23 cellular contexts compared by ENCODE assay signal in genomic region chr6:122012576-122012975, GRCh38.
"Had no signal": no experiment of that assay in that cellular context is flagged by ENCODE, and none has a peak within 500 bp of the region (broad histone marks: within the 10 kb centered on the region; RNA-seq: fewer than 3 reads in every experiment).

No MANE protein-coding gene starts in this region.

- H3K27ac ChIP-seq: dorsolateral prefrontal cortex, epithelial cell of prostate, gastroesophageal sphincter, parathyroid adenoma, right lobe of liver, testis had no signal

- ATAC-seq: activated CD8-positive, alpha-beta T cell treated with anti-CD3 and anti-CD28 coated beads, Interleukin-2, amount 10 ng/mL, durations not matched to agents 7 days and 5 days; gastroesophageal sphincter; heart left ventricle; left lobe of liver; right lobe of liver; stimulated activated memory B cell treated with anti-CD40 and anti-IgM and Interleukin-4, amounts not matched to agents 10 μg/mL and 1 μg/mL and 100 μg/mL, for 72 hours had no signal

- H3K27me3 ChIP-seq: gastroesophageal sphincter, heart left ventricle, right lobe of liver, testis had no signal

- H3K4me3 ChIP-seq: dorsolateral prefrontal cortex, gastroesophageal sphincter, heart left ventricle, lung, right lobe of liver, testis had no signal

- H3K27me3 Mint-ChIP-seq: activated CD4-positive, alpha-beta T cell treated with anti-CD3 and anti-CD28 coated beads, Interleukin-2, amount 10 ng/mL, durations not matched to agents 7 days and 5 days; activated naive CD8-positive, alpha-beta T cell treated with anti-CD3 and anti-CD28 coated beads, Interleukin-2, amount 10 ng/mL, durations not matched to agents 7 days and 5 days; activated T-cell treated with anti-CD3 and anti-CD28 coated beads, Interleukin-2, amount 50 U/mL, for 24 hours; stimulated activated memory B cell treated with anti-CD40 and anti-IgM and Interleukin-4, amounts not matched to agents 10 μg/mL and 1 μg/mL and 100 μg/mL, for 72 hours; type B pancreatic cell had no signal

- H3K9me3 Mint-ChIP-seq: activated CD4-positive, alpha-beta T cell treated with anti-CD3 and anti-CD28 coated beads, Interleukin-2, amount 10 ng/mL, durations not matched to agents 7 days and 5 days; activated naive CD8-positive, alpha-beta T cell treated with anti-CD3 and anti-CD28 coated beads, Interleukin-2, amount 10 ng/mL, durations not matched to agents 7 days and 5 days; activated T-cell treated with anti-CD3 and anti-CD28 coated beads, Interleukin-2, amount 50 U/mL, for 24 hours; activated T-helper 2 cell treated with anti-CD3 and anti-CD28 coated beads, Interferon-gamma antibody, Interleukin-2, Interleukin-4, amounts not matched to agents 10 μg/mL and 5 μg/mL and 100 μg/mL, durations not matched to agents 14 hours and 24 hours and 36 hours; nephron; stimulated activated memory B cell treated with anti-CD40 and anti-IgM and Interleukin-4, amounts not matched to agents 10 μg/mL and 1 μg/mL and 100 μg/mL, for 72 hours; type B pancreatic cell had no signal

- H3K27ac Mint-ChIP-seq: activated CD4-positive, alpha-beta T cell treated with anti-CD3 and anti-CD28 coated beads, Interleukin-2, amount 10 ng/mL, durations not matched to agents 7 days and 5 days; activated CD8-positive, alpha-beta T cell treated with anti-CD3 and anti-CD28 coated beads, Interleukin-2, amount 10 ng/mL, durations not matched to agents 7 days and 5 days; activated naive CD8-positive, alpha-beta T cell treated with anti-CD3 and anti-CD28 coated beads, Interleukin-2, amount 10 ng/mL, durations not matched to agents 7 days and 5 days; activated T-cell treated with anti-CD3 and anti-CD28 coated beads, Interleukin-2, amount 50 U/mL, for 24 hours; activated T-helper 2 cell treated with anti-CD3 and anti-CD28 coated beads, Interferon-gamma antibody, Interleukin-2, Interleukin-4, amounts not matched to agents 10 μg/mL and 5 μg/mL and 100 μg/mL, durations not matched to agents 14 hours and 24 hours and 36 hours; nephron; stimulated activated memory B cell treated with anti-CD40 and anti-IgM and Interleukin-4, amounts not matched to agents 10 μg/mL and 1 μg/mL and 100 μg/mL, for 72 hours; type B pancreatic cell had no signal

- H3K36me3 ChIP-seq: gastroesophageal sphincter, heart left ventricle, right lobe of liver had no signal

- H3K4me3 Mint-ChIP-seq: activated CD4-positive, alpha-beta T cell treated with anti-CD3 and anti-CD28 coated beads, Interleukin-2, amount 10 ng/mL, durations not matched to agents 7 days and 5 days; activated CD8-positive, alpha-beta T cell treated with anti-CD3 and anti-CD28 coated beads, Interleukin-2, amount 10 ng/mL, durations not matched to agents 7 days and 5 days; activated naive CD8-positive, alpha-beta T cell treated with anti-CD3 and anti-CD28 coated beads, Interleukin-2, amount 10 ng/mL, durations not matched to agents 7 days and 5 days; activated T-cell treated with anti-CD3 and anti-CD28 coated beads, Interleukin-2, amount 50 U/mL, for 24 hours; mesothelial cell of epicardium; nephron; stimulated activated memory B cell treated with anti-CD40 and anti-IgM and Interleukin-4, amounts not matched to agents 10 μg/mL and 1 μg/mL and 100 μg/mL, for 72 hours; type B pancreatic cell had no signal

- H3K4me1 ChIP-seq: parathyroid adenoma, right lobe of liver, testis had no signal

- DNase-seq: activated CD4-positive, alpha-beta T cell treated with anti-CD3 and anti-CD28 coated beads, Interleukin-2, amount 10 ng/mL, durations not matched to agents 7 days and 5 days; activated CD4-positive, CD25-positive, alpha-beta regulatory T cell; activated CD8-positive, alpha-beta T cell treated with anti-CD3 and anti-CD28 coated beads, Interleukin-2, amount 10 ng/mL, durations not matched to agents 7 days and 5 days; activated naive CD4-positive, alpha-beta T cell treated with Interleukin-2 at 50 U/mL for 16 hours; activated naive CD8-positive, alpha-beta T cell treated with anti-CD3 and anti-CD28 coated beads, Interleukin-2, amount 10 ng/mL, durations not matched to agents 7 days and 5 days; activated T-cell treated with anti-CD3 and anti-CD28 coated beads, Interleukin-2, amount 50 U/mL, for 24 hours; anterior cingulate cortex; dorsolateral prefrontal cortex; heart left ventricle; kidney; right lobe of liver; stimulated activated CD4-positive, alpha-beta T cell treated with anti-CD3 and anti-CD28 coated beads, Interleukin-4, amount 100 ng/mL, for 24 hours; testis had no signal

- H3K4me1 Mint-ChIP-seq: activated CD4-positive, alpha-beta T cell treated with anti-CD3 and anti-CD28 coated beads, Interleukin-2, amount 10 ng/mL, durations not matched to agents 7 days and 5 days; stimulated activated memory B cell treated with anti-CD40 and anti-IgM and Interleukin-4, amounts not matched to agents 10 μg/mL and 1 μg/mL and 100 μg/mL, for 72 hours had no signal

- H3K36me3 Mint-ChIP-seq: activated naive CD8-positive, alpha-beta T cell treated with anti-CD3 and anti-CD28 coated beads, Interleukin-2, amount 10 ng/mL, durations not matched to agents 7 days and 5 days; mesothelial cell of epicardium; stimulated activated memory B cell treated with anti-CD40 and anti-IgM and Interleukin-4, amounts not matched to agents 10 μg/mL and 1 μg/mL and 100 μg/mL, for 72 hours; type B pancreatic cell had no signal

- H3K9me3 ChIP-seq: gastroesophageal sphincter, right lobe of liver, testis had no signal

- H3K9ac ChIP-seq: parathyroid adenoma had no signal
